9 cellular contexts compared by ENCODE assay signal in genomic region chr14:91140672-91141071, GRCh38. TPM values are rescaled to one million over a fixed set of nuclear protein-coding genes. Genes with fewer than 3 reads are reported as not detected.
A peak's percentile ranks its signal among the peaks of the same experiment; 100 is the strongest.
DNase-seq lines count a peak whose midpoint lies in the region; ATAC-seq and TF ChIP-seq lines count a peak whose summit lies in the region.
"Had no signal": no experiment of that assay in that cellular context is flagged by ENCODE, and none has a peak within 500 bp of the region (broad histone marks: within the 10 kb centered on the region; RNA-seq: fewer than 3 reads in every experiment).

No MANE protein-coding gene starts in this region.

- no peaks in the 10 kb centered on the region for H3K27me3 Mint-ChIP-seq in neural progenitor cell (ENCODE audit: insufficient read depth, low read depth)

- intact Hi-C loops in aorta (cut with DNase I), result no loop called here

- no peaks in the 10 kb centered on the region for H3K9me3 Mint-ChIP-seq in neural progenitor cell

- 95 to 96% methylated on average over 3 of the region's 3 CpGs for WGBS in aorta, 2 donors

- no peaks in the 10 kb centered on the region for H3K9me3 ChIP-seq in neural progenitor cell (ENCODE audit: low read depth)
- H3K9me3 ChIP-seq in aorta (ENCODE audit: control insufficient read depth, low read length), result no peaks in the 10 kb centered on the region
- H3K9me3 ChIP-seq: BLaER1 had no signal

- H3K36me3 ChIP-seq in neural progenitor cell (no peaks in the 10 kb centered on the region), aorta (ENCODE audit: control insufficient read depth in 1 of 2, insufficient read depth in 2 of 2, low read length in 1 of 2) (no peaks in the 10 kb centered on the region)

- H3K4me1 Mint-ChIP-seq in neural progenitor cell, result peaks cover 7% of the 10 kb centered on the region

- ATAC-seq in aorta (ENCODE audit: low FRiP score), result no peak

- H4K20me1 ChIP-seq in neural progenitor cell (ENCODE audit: low read depth), result no peaks in the 10 kb centered on the region

- H3K4me1 ChIP-seq in neural progenitor cell (peaks cover 5% of the 10 kb centered on the region), aorta (ENCODE audit: control insufficient read depth in 1 of 2, insufficient read depth in 2 of 2, low read length in 2 of 2) (no peaks in the 10 kb centered on the region)

- no peak overlapping the region for H3K4me2 ChIP-seq in neural progenitor cell
- H3K4me2 ChIP-seq: BLaER1 had no signal

- H3F3A ChIP-seq in neural progenitor cell (ENCODE audit: low read depth), result no peaks in the 10 kb centered on the region

- DNase-seq in DMS153 (lab: John Stamatoyannopoulos, UW), result peak; percentile 18
- DNase-seq in DMS153 treated with DMSO at 0.1 percent for 48 hours (lab: John Stamatoyannopoulos, UW; ENCODE audit: unreplicated experiment), result no peak
- DNase-seq in cardiac fibroblast (ENCODE audit: low read depth in 2 of 2), result peak; percentile 44 to 51
- peak; percentile 69 for DNase-seq in neural progenitor cell (ENCODE audit: low spot score)
- DNase-seq in cerebellar nuclear complex (lab: John Stamatoyannopoulos, UW), result no peak
- no peak for DNase-seq in aorta
- no peak for DNase-seq in coronary artery (ENCODE audit: low spot score)

- no peak overlapping the region for H2AFZ ChIP-seq in neural progenitor cell (replicated peaks)

- H3K27me3 ChIP-seq in neural progenitor cell (no peaks in the 10 kb centered on the region), aorta (ENCODE audit: control insufficient read depth in 1 of 2, insufficient read depth in 2 of 2, low read length in 1 of 2) (no peaks in the 10 kb centered on the region)
- H3K27me3 ChIP-seq: BLaER1 had no signal

- TF ChIP-seq CTCF in LNCAP (IDR thresholded peaks at IDR 0.05) (peak; percentile 57; the same call in 1 of the 2 replicates), cardiac fibroblast (IDR thresholded peaks at IDR 0.05; ENCODE audit: low read depth, low read length) (peak; percentile 59), neural progenitor cell (IDR thresholded peaks at IDR 0.05) (peak; percentile 69), coronary artery (IDR thresholded peaks at IDR 0.05) (no peak)

- no peaks in the 10 kb centered on the region for H3K36me3 Mint-ChIP-seq in neural progenitor cell

- no peaks in the 10 kb centered on the region for H3K79me2 ChIP-seq in neural progenitor cell (ENCODE audit: low read depth)

- H3K27ac ChIP-seq in neural progenitor cell (no peak overlapping the region), aorta (ENCODE audit: low read depth in 1 of 2, low read length in 2 of 2) (no peak overlapping the region), coronary artery (no peak overlapping the region)
- H3K27ac ChIP-seq: BLaER1 had no signal

- no peak overlapping the region for H3K27ac Mint-ChIP-seq in neural progenitor cell

- H3K9ac ChIP-seq in neural progenitor cell, result no peak overlapping the region
- H3K9ac ChIP-seq: BLaER1 had no signal

- H3K4me3 Mint-ChIP-seq in neural progenitor cell, result no peak overlapping the region

- H3K4me3 ChIP-seq in cardiac fibroblast (replicated peaks in 1 of 2; ENCODE audit: low read depth in 2 of 2, low read length in 2 of 2), result no peak overlapping the region
- H3K4me3 ChIP-seq in neural progenitor cell, result no peak overlapping the region
- no peak overlapping the region for H3K4me3 ChIP-seq in aorta (ENCODE audit: low read length in 2 of 2)
- no peak overlapping the region for H3K4me3 ChIP-seq in coronary artery
- H3K4me3 ChIP-seq: BLaER1 had no signal

RNA-seq across cellular contexts. Expression of gene DGLUCY, which starts 26.8 kb away (rescaled TPM):
- 17.0 and 47.2 TPM in 2 replicates for total RNA-seq in neural progenitor cell (ENCODE audit: low replicate concordance)
- 10 to 100 TPM; 23.5 to 55.5 TPM for total RNA-seq in aorta
- polyA plus RNA-seq in aorta, result 10 to 100 TPM; 11.9 to 15.1 TPM

Comparison
In these comparisons a context has a peak if more than half of its experiments do, and no peak if none do; other contexts are left out.
1. DNase-seq: peak in DMS153 (single experiment), cardiac fibroblast (2 of 2) and neural progenitor cell (single experiment); none in DMS153 treated with DMSO at 0.1 percent for 48 hours (single experiment), cerebellar nuclear complex (0 of 2), aorta (0 of 2) and coronary artery (single experiment).